Comparison of ENCODE assay signal across 2 cellular contexts in genomic region chr16:12185563-12185962, GRCh38.
A peak's percentile ranks its signal among the peaks of the same experiment; 100 is the strongest.
TF ChIP-seq lines count a peak whose summit lies in the region.

No MANE protein-coding gene starts in this region.

TF ChIP-seq in HepG2, 621 proteins besides CTCF, POLR2A, EP300 and RAD21:
- no peak for TF ChIP-seq THAP11 (CRISPR knock-in tag; IDR thresholded peaks at IDR 0.05)
- no peak for TF ChIP-seq YEATS2 (CRISPR knock-in tag; IDR thresholded peaks at IDR 0.05; ENCODE audit: borderline replicate concordance)
- no peak for TF ChIP-seq SCMH1 (CRISPR knock-in tag; IDR thresholded peaks at IDR 0.05; ENCODE audit: borderline replicate concordance)
- no peak for TF ChIP-seq AFF4 (CRISPR knock-in tag; IDR thresholded peaks at IDR 0.05)
- no peak for TF ChIP-seq PRDM15 (CRISPR knock-in tag; IDR thresholded peaks at IDR 0.05)
- TF ChIP-seq ZNF335 (CRISPR knock-in tag; IDR thresholded peaks at IDR 0.05) = no peak
- TF ChIP-seq ATAD3A (CRISPR knock-in tag; IDR thresholded peaks at IDR 0.05) = no peak
- no peak for TF ChIP-seq IKZF5 (CRISPR knock-in tag; IDR thresholded peaks at IDR 0.05)
- no peak for TF ChIP-seq STAT5B (CRISPR knock-in tag; IDR thresholded peaks at IDR 0.05)
- no peak for TF ChIP-seq ZNF12 (CRISPR knock-in tag; IDR thresholded peaks at IDR 0.05)
- TF ChIP-seq BORCS8-MEF2B (CRISPR knock-in tag; IDR thresholded peaks at IDR 0.05) = no peak
- TF ChIP-seq, protein P1, sequence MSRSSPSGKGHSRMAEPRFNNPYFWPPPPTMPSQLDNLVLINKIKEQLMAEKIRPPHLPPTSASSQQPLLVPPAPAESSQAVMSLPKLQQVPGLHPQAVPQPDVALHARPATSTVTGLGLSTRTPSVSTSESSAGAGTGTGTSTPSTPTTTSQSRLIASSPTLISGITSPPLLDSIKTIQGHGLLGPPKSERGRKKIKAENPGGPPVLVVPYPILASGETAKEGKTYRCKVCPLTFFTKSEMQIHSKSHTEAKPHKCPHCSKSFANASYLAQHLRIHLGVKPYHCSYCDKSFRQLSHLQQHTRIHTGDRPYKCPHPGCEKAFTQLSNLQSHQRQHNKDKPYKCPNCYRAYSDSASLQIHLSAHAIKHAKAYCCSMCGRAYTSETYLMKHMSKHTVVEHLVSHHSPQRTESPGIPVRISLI (CRISPR knock-in tag; IDR thresholded peaks at IDR 0.05; ENCODE audit: borderline replicate concordance) = no peak
- TF ChIP-seq RNF219 (CRISPR knock-in tag; IDR thresholded peaks at IDR 0.05) = no peak

TF ChIP-seq in K562, 482 proteins besides CTCF, POLR2A, EP300 and RAD21 (continued from another document):
- no peak for TF ChIP-seq BDP1 (IDR thresholded peaks at IDR 0.05; ENCODE audit: insufficient read depth, insufficient read length)
- no peak for TF ChIP-seq CSDE1 (IDR thresholded peaks at IDR 0.05)
- no peak for TF ChIP-seq ZNF695 (CRISPR knock-in tag; IDR thresholded peaks at IDR 0.05)
- TF ChIP-seq ZNF57 (CRISPR knock-in tag; IDR thresholded peaks at IDR 0.05) = no peak
- peak; percentile 65 for TF ChIP-seq CBFA2T3 (IDR thresholded peaks at IDR 0.05)
- peak; percentile 31 for TF ChIP-seq CBFA2T2 (conservative IDR thresholded peaks at IDR 0.05)
- TF ChIP-seq ZNF217 (CRISPR knock-in tag; IDR thresholded peaks at IDR 0.05) = no peak
- TF ChIP-seq HSF4 (CRISPR knock-in tag; IDR thresholded peaks at IDR 0.05; ENCODE audit: borderline replicate concordance) = no peak
- TF ChIP-seq MCM5 (IDR thresholded peaks at IDR 0.05; ENCODE audit: low read depth) = no peak
- no peak for TF ChIP-seq SLC30A9 (CRISPR knock-in tag; IDR thresholded peaks at IDR 0.05)
- no peak for TF ChIP-seq ELF1 (tag; IDR thresholded peaks at IDR 0.05)
- TF ChIP-seq HDAC8 (tag; IDR thresholded peaks at IDR 0.05) = no peak
- TF ChIP-seq ZNF121 (CRISPR knock-in tag; conservative IDR thresholded peaks at IDR 0.05) = no peak
- peak; percentile 34 to 45; a peak in 1 of 4 replicates for TF ChIP-seq KDM1A (IDR thresholded peaks at IDR 0.05)
- no peak for TF ChIP-seq ZBTB40 (IDR thresholded peaks at IDR 0.05)
- no peak for TF ChIP-seq ZBTB40 (CRISPR knock-in tag; IDR thresholded peaks at IDR 0.05)
- no peak for TF ChIP-seq HMG20A (CRISPR knock-in tag; conservative IDR thresholded peaks at IDR 0.05)
- TF ChIP-seq ZNF23 (CRISPR knock-in tag; IDR thresholded peaks at IDR 0.05) = no peak
- TF ChIP-seq PKNOX1 (IDR thresholded peaks at IDR 0.05) = 0 out of 2 replicates have a peak, but pooled peaks have one; percentile 28
- no peak for TF ChIP-seq ARNT (IDR thresholded peaks at IDR 0.05)
- peak; percentile 29; the same call in 1 of the 2 replicates for TF ChIP-seq TCF3 (CRISPR knock-in tag; IDR thresholded peaks at IDR 0.05)
- TF ChIP-seq NR2C2 (CRISPR knock-in tag; IDR thresholded peaks at IDR 0.05) = no peak
- TF ChIP-seq NR2C2 (tag; IDR thresholded peaks at IDR 0.05) = no peak
- TF ChIP-seq NCOA2 (IDR thresholded peaks at IDR 0.05; ENCODE audit: partially characterized antibody in 2 of 2) = no peak
- TF ChIP-seq CEBPB (tag; IDR thresholded peaks at IDR 0.05) = 0 out of 2 replicates have a peak, but pooled peaks have one; percentile 20
